ENCODE assay signal across 8 cellular contexts in the genomic region with DNA sequence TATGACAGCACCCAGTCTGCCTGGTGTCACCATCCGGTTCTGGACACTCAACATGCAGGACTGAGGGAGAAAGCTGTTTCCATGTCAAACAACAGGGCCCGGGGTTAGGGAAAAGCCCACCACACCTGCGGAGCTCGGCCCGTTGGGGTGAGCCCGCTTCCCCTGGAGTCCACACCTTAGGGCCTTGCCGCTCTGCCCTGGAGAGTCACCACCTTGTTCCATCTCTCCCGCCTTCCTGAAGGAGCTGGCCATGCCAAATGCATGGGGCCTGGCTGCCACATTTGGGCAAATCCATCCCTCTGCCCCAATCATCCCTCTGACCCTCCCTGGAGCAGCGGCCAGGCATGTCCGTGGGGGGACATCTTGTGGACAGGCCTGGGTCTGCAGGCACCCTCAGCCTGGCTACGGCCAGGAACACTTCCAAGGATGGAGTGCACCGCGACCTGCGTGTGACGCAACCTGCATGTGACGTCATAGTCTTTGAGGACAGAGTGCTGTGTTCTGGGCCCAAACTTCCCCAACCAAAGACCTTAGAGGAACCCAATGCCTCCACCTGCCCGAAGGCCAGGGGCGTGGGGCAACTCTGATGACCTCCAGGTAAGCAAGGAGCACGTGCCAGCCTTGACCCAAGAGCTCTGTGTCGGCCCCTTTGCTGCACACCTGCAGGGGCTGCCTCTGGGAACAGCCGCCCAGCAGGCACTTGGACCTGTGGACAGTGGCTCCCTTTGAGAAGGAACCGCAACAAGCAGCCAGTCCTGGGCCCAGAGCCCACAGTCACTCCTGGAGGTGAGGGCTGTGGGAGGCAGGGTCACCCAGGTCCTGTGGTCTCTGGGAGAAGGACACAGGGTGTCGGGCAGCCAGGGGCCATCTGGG. TPM values are rescaled to one million over a fixed set of nuclear protein-coding genes. Genes with fewer than 3 reads are reported as not detected.
DNase-seq lines count a peak whose midpoint lies in the region; ATAC-seq, FAIRE-seq and TF ChIP-seq lines count a peak whose summit lies in the region.

No MANE protein-coding gene starts in this region.

- no peak for FAIRE-seq in keratinocyte (lab: Jason Lieb, UNC)
- no peak for FAIRE-seq in GM12892 (lab: Jason Lieb, UNC)

- H3K36me3 ChIP-seq in keratinocyte (ENCODE audit: control insufficient read depth in 2 of 2, extremely low read depth in 1 of 2, insufficient read depth in 2 of 2, low read length in 2 of 2) (peaks cover 0 to 1% of the 10 kb centered on the region in 2 experiments), tibial artery (peaks cover 0 to 25% (median 0%) of the 10 kb centered on the region in 3 donors)

- in situ Hi-C loops in astrocyte of the spinal cord (cut with HindIII; ENCODE audit: low sequenced_read_pairs) = no loop called here

- no peak for TF ChIP-seq POLR2A in GM12892 (IDR thresholded peaks at IDR 0.05; ENCODE audit: low read depth, low read length)

- no peaks in the 10 kb centered on the region for H4K20me1 ChIP-seq in keratinocyte (ENCODE audit: control insufficient read depth, extremely low read depth, insufficient read depth, low read length)

- H3K9me3 ChIP-seq in keratinocyte (ENCODE audit: control insufficient read depth, low read depth, low read length) (no peaks in the 10 kb centered on the region), tibial artery (no peaks in the 10 kb centered on the region)

- H3K27me3 ChIP-seq in keratinocyte (ENCODE audit: control insufficient read depth, extremely low read depth, insufficient read depth, low read length) = no peaks in the 10 kb centered on the region
- peaks cover 0 to 26% of the 10 kb centered on the region in 2 donors for H3K27me3 ChIP-seq in tibial artery

- no peak overlapping the region for H2AFZ ChIP-seq in keratinocyte (ENCODE audit: control insufficient read depth, low read length)

- H3K27ac ChIP-seq in keratinocyte (ENCODE audit: control insufficient read depth, insufficient read depth, low read length) (no peak overlapping the region), tibial artery (peak overlapping the region; percentile 13 to 76)

- intact Hi-C loops in tibial artery (cut with DNase I; ENCODE audit: low total_unique reads) = no loop called here

- peaks cover 12% of the 10 kb centered on the region for H3K4me1 ChIP-seq in keratinocyte (ENCODE audit: control insufficient read depth, extremely low read depth, insufficient read depth, low read length)
- H3K4me1 ChIP-seq in tibial artery = peaks cover 0 to 53% (median 31%) of the 10 kb centered on the region in 4 donors

- DNase-seq in Daoy (ENCODE audit: low read depth) (peak; percentile 35), LNCaP clone FGC (ENCODE audit: low read depth) (no peak), astrocyte of the spinal cord (ENCODE audit: low read depth, low spot score) (peak; percentile 22), keratinocyte (ENCODE audit: low read depth, low spot score) (no peak), tibial artery (peak; percentile 42 to 78), GM12892 (ENCODE audit: insufficient read length) (no peak)
- DNase-seq in central memory CD4-positive, alpha-beta T cell = no peak

- no peak overlapping the region for H3K4me2 ChIP-seq in keratinocyte (ENCODE audit: control insufficient read depth, extremely low read depth, insufficient read depth, low read depth, low read length)

- no peak overlapping the region for H3K9ac ChIP-seq in keratinocyte (ENCODE audit: control insufficient read depth, extremely low read depth, insufficient read depth, low read length)

- H3K4me3 ChIP-seq in LNCaP clone FGC (ENCODE audit: low read depth, low read length) (peak overlapping the region; percentile 81; the same call in 1 of the 2 replicates), astrocyte of the spinal cord (ENCODE audit: low read depth, low read length) (no peak overlapping the region), keratinocyte (ENCODE audit: control insufficient read depth in 2 of 3, extremely low read depth in 1 of 3, insufficient read depth in 2 of 3, low read depth in 1 of 3, low read length in 3 of 3) (no peak overlapping the region), tibial artery (no peak overlapping the region)

- peaks cover 7% of the 10 kb centered on the region for H3K79me2 ChIP-seq in keratinocyte (ENCODE audit: control insufficient read depth, insufficient read depth, low read length)

- no peaks in the 10 kb centered on the region for H3K9me1 ChIP-seq in keratinocyte (ENCODE audit: control insufficient read depth, extremely low read depth, insufficient read depth, low read length)

- dilution Hi-C loops in keratinocyte (cut with MboI; ENCODE audit: extremely low pct_ligation_motif_present, low sequenced_read_pairs) = no loop called here

- TF ChIP-seq CTCF in LNCaP clone FGC (IDR thresholded peaks at IDR 0.05; ENCODE audit: control insufficient read depth, extremely low read depth, insufficient read depth) (peak; percentile 58), astrocyte of the spinal cord (IDR thresholded peaks at IDR 0.05; ENCODE audit: low read depth, low read length) (peak; percentile 57), keratinocyte (optimal IDR thresholded peaks at IDR 0.05 in 1 of 3, IDR thresholded peaks at IDR 0.05 in 1 of 3, conservative IDR thresholded peaks at IDR 0.05 in 1 of 3; ENCODE audit: extremely low read depth in 1 of 3, insufficient read depth in 2 of 3, low read length in 3 of 3) (peak in 2 of 3 experiments; percentile 9 to 52), tibial artery (IDR thresholded peaks at IDR 0.05) (peak; percentile 56 to 63)

- no peak for ATAC-seq in GM21786 (IDR thresholded peaks at IDR 0.05; ENCODE audit: unreplicated experiment)

RNA-seq across cellular contexts. Expression of a gene that starts 1.7 kb away (rescaled TPM):
- 2.0 and 3.8 TPM in 2 replicates for total RNA-seq in Daoy (2014; rRNA removed; shearing (Covaris generic))
- polyA plus RNA-seq in keratinocyte = 1.9 to 4.6 TPM (median 2.2 TPM) in 3 replicates
- polyA plus RNA-seq in keratinocyte (2011; ENCODE audit: low read depth) = 2.3 TPM
- polyA plus RNA-seq in keratinocyte (2011; cell fraction: cytosol; rRNA removed) = 2.5 and 3.3 TPM in 2 replicates
- 3.8 and 4.1 TPM in 2 replicates for polyA plus RNA-seq in keratinocyte (2011; cell fraction: nucleus; rRNA removed)
- 2.5 and 4.4 TPM in 2 replicates for polyA plus RNA-seq in keratinocyte (2012; ENCODE audit: low replicate concordance)
- polyA minus RNA-seq in keratinocyte = 3.0 to 5.1 TPM (median 3.0 TPM) in 3 replicates
- polyA minus RNA-seq in keratinocyte (2011; cell fraction: cytosol; rRNA and poly(A)+ RNA removed) = 3.1 TPM
- 2.1 and 2.3 TPM in 2 replicates for polyA minus RNA-seq in keratinocyte (2011; cell fraction: nucleus; rRNA and poly(A)+ RNA removed)
- polyA plus RNA-seq in GM12892 (2012; ENCODE audit: missing spikeins) = 6.3 TPM

RNA-seq across cellular contexts. Expression of a gene that starts 18.4 kb away (rescaled TPM):
- 1,690 and 2,894 TPM in 2 replicates for total RNA-seq in Daoy (2014; rRNA removed; shearing (Covaris generic))
- polyA plus RNA-seq in keratinocyte = 2,971 to 5,490 TPM (median 3,874 TPM) in 3 replicates
- polyA plus RNA-seq in keratinocyte (2011; ENCODE audit: low read depth) = 984 TPM
- 1,407 and 2,786 TPM in 2 replicates for polyA plus RNA-seq in keratinocyte (2011; cell fraction: cytosol; rRNA removed)
- 1,324 and 1,818 TPM in 2 replicates for polyA plus RNA-seq in keratinocyte (2011; cell fraction: nucleus; rRNA removed)
- polyA plus RNA-seq in keratinocyte (2012; ENCODE audit: low replicate concordance) = 3,853 and 4,653 TPM in 2 replicates
- polyA minus RNA-seq in keratinocyte = 724 to 1,431 TPM (median 1,117 TPM) in 3 replicates
- polyA minus RNA-seq in keratinocyte (2011; cell fraction: cytosol; rRNA and poly(A)+ RNA removed) = 1,444 TPM
- polyA minus RNA-seq in keratinocyte (2011; cell fraction: nucleus; rRNA and poly(A)+ RNA removed) = 353 and 441 TPM in 2 replicates
- 4,195 TPM for polyA plus RNA-seq in GM12892 (2012; ENCODE audit: missing spikeins)

RNA-seq across cellular contexts. Expression of a gene that starts 22.0 kb away (rescaled TPM):
- not detected in 2 replicates for total RNA-seq in Daoy (2014; rRNA removed; shearing (Covaris generic))
- 0.05 to 0.26 TPM (median 0.13 TPM) in 3 replicates for polyA plus RNA-seq in keratinocyte
- 0.27 TPM for polyA plus RNA-seq in keratinocyte (2011; ENCODE audit: low read depth)
- 0.02 and 0.06 TPM in 2 replicates for polyA plus RNA-seq in keratinocyte (2011; cell fraction: cytosol; rRNA removed)
- 0.08 and 0.28 TPM in 2 replicates for polyA plus RNA-seq in keratinocyte (2011; cell fraction: nucleus; rRNA removed)
- polyA plus RNA-seq in keratinocyte (2012; ENCODE audit: low replicate concordance) = 0.07 and 0.23 TPM in 2 replicates
- polyA minus RNA-seq in keratinocyte = not detected in 3 replicates
- not detected for polyA minus RNA-seq in keratinocyte (2011; cell fraction: cytosol; rRNA and poly(A)+ RNA removed)
- 0.21 TPM in 1 of 2 replicates, not detected in the other for polyA minus RNA-seq in keratinocyte (2011; cell fraction: nucleus; rRNA and poly(A)+ RNA removed)
- polyA plus RNA-seq in GM12892 (2012; ENCODE audit: missing spikeins) = not detected

RNA-seq across cellular contexts. Expression of a gene that starts 38.2 kb away (rescaled TPM):
- 3.1 and 9.6 TPM in 2 replicates for total RNA-seq in Daoy (2014; rRNA removed; shearing (Covaris generic))
- polyA plus RNA-seq in keratinocyte = 6.9 to 17.9 TPM (median 8.7 TPM) in 3 replicates
- 51.0 TPM for polyA plus RNA-seq in keratinocyte (2011; ENCODE audit: low read depth)
- polyA plus RNA-seq in keratinocyte (2011; cell fraction: cytosol; rRNA removed) = 1.6 and 8.1 TPM in 2 replicates
- 101 and 177 TPM in 2 replicates for polyA plus RNA-seq in keratinocyte (2011; cell fraction: nucleus; rRNA removed)
- polyA plus RNA-seq in keratinocyte (2012; ENCODE audit: low replicate concordance) = 54.5 and 61.7 TPM in 2 replicates
- 24.2 to 50.5 TPM (median 24.6 TPM) in 3 replicates for polyA minus RNA-seq in keratinocyte
- 43.2 TPM for polyA minus RNA-seq in keratinocyte (2011; cell fraction: cytosol; rRNA and poly(A)+ RNA removed)
- polyA minus RNA-seq in keratinocyte (2011; cell fraction: nucleus; rRNA and poly(A)+ RNA removed) = 183 and 196 TPM in 2 replicates
- polyA plus RNA-seq in GM12892 (2012; ENCODE audit: missing spikeins) = 1.6 TPM

Comparison
In these comparisons a context has a peak if more than half of its experiments do, and no peak if none do; other contexts are left out.
1. DNase-seq: peak in Daoy (single experiment), astrocyte of the spinal cord (single experiment) and tibial artery (2 of 2); none in LNCaP clone FGC (single experiment), keratinocyte (single experiment), central memory CD4-positive, alpha-beta T cell (single experiment) and GM12892 (single experiment).
2. Peak in every context shown above with its lines, with median percentiles within 50 percentile points of each other: CTCF ChIP-seq.